Comparison of ENCODE assay signal across 3 cellular contexts in the genomic region with DNA sequence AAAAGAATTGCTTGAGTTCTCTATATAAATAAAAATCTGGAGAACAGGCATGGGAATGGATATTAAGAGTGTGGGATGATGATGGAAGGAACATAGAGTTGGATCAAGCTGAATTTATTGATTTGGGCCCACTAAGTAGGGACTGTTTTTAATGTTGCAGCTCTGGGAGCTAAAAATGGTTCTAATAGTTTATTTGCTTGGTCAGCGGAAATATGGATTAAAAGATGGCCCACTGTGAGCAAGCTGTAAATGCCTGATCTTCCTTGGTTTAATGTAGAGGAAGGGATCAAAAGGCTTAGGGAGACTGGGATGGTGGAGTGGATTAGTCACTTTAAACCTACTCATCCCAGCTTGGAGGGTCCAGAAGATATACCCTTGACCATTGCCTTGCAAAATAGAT.
TF ChIP-seq lines count a peak whose summit lies in the region.

No MANE protein-coding gene starts in this region.

TF ChIP-seq in HepG2, 621 proteins besides CTCF, POLR2A, EP300 and RAD21:
- TF ChIP-seq ZNF292 (CRISPR knock-in tag; IDR thresholded peaks at IDR 0.05; ENCODE audit: borderline replicate concordance, low read depth) (no peak), DR1 (CRISPR knock-in tag; IDR thresholded peaks at IDR 0.05) (no peak), MAFK (conservative IDR thresholded peaks at IDR 0.05 in 1 of 2, IDR thresholded peaks at IDR 0.05 in 1 of 2; ENCODE audit: low read length in 2 of 2) (peak; percentile 88 to 92), MAFF (IDR thresholded peaks at IDR 0.05; ENCODE audit: low read depth, low read length) (peak; percentile 90), KDM6A (CRISPR knock-in tag; IDR thresholded peaks at IDR 0.05; ENCODE audit: low read depth) (no peak)
- TF ChIP-seq, protein P1, sequence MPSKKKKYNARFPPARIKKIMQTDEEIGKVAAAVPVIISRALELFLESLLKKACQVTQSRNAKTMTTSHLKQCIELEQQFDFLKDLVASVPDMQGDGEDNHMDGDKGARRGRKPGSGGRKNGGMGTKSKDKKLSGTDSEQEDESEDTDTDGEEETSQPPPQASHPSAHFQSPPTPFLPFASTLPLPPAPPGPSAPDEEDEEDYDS (CRISPR knock-in tag; IDR thresholded peaks at IDR 0.05), result no peak
- TF ChIP-seq, protein P2, sequence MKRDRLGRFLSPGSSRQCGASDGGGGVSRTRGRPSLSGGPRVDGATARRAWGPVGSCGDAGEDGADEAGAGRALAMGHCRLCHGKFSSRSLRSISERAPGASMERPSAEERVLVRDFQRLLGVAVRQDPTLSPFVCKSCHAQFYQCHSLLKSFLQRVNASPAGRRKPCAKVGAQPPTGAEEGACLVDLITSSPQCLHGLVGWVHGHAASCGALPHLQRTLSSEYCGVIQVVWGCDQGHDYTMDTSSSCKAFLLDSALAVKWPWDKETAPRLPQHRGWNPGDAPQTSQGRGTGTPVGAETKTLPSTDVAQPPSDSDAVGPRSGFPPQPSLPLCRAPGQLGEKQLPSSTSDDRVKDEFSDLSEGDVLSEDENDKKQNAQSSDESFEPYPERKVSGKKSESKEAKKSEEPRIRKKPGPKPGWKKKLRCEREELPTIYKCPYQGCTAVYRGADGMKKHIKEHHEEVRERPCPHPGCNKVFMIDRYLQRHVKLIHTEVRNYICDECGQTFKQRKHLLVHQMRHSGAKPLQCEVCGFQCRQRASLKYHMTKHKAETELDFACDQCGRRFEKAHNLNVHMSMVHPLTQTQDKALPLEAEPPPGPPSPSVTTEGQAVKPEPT (CRISPR knock-in tag; IDR thresholded peaks at IDR 0.05; ENCODE audit: low read depth), result no peak
- TF ChIP-seq, protein P3, sequence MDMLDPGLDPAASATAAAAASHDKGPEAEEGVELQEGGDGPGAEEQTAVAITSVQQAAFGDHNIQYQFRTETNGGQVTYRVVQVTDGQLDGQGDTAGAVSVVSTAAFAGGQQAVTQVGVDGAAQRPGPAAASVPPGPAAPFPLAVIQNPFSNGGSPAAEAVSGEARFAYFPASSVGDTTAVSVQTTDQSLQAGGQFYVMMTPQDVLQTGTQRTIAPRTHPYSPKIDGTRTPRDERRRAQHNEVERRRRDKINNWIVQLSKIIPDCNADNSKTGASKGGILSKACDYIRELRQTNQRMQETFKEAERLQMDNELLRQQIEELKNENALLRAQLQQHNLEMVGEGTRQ (IDR thresholded peaks at IDR 0.05; ENCODE audit: low read depth, low read length), result no peak
- TF ChIP-seq, protein P3 (CRISPR knock-in tag; IDR thresholded peaks at IDR 0.05; ENCODE audit: borderline replicate concordance), result no peak
TF ChIP-seq in HepG2: peak in this region for 2.

TF ChIP-seq in IMR-90, 13 proteins besides CTCF, POLR2A, EP300 and RAD21:
- TF ChIP-seq SMC3 (IDR thresholded peaks at IDR 0.05; ENCODE audit: low read depth, low read length) (no peak), CEBPB (IDR thresholded peaks at IDR 0.05; ENCODE audit: low read depth, low read length) (no peak), BHLHE40 (IDR thresholded peaks at IDR 0.05; ENCODE audit: low read depth, low read length) (no peak), NFE2L2 (IDR thresholded peaks at IDR 0.05; ENCODE audit: low read depth, low read length) (no peak), MAFK (IDR thresholded peaks at IDR 0.05; ENCODE audit: low read depth, low read length) (peak; percentile 73)
- TF ChIP-seq, protein P4, sequence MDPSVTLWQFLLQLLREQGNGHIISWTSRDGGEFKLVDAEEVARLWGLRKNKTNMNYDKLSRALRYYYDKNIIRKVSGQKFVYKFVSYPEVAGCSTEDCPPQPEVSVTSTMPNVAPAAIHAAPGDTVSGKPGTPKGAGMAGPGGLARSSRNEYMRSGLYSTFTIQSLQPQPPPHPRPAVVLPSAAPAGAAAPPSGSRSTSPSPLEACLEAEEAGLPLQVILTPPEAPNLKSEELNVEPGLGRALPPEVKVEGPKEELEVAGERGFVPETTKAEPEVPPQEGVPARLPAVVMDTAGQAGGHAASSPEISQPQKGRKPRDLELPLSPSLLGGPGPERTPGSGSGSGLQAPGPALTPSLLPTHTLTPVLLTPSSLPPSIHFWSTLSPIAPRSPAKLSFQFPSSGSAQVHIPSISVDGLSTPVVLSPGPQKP (IDR thresholded peaks at IDR 0.05; ENCODE audit: borderline replicate concordance, low read depth, low read length), result no peak

TF ChIP-seq in K562, 482 proteins besides CTCF, POLR2A, EP300 and RAD21:
- TF ChIP-seq YBX1 (IDR thresholded peaks at IDR 0.05) (no peak), WHSC1 (IDR thresholded peaks at IDR 0.05; ENCODE audit: low read length) (no peak), PRPF4 (IDR thresholded peaks at IDR 0.05; ENCODE audit: insufficient read depth, low read depth, low read length, poor library complexity, severe bottlenecking) (no peak), C11orf30 (IDR thresholded peaks at IDR 0.05; ENCODE audit: low read depth) (peak; percentile 13; the same call in 1 of the 2 replicates), FOXJ3 (CRISPR knock-in tag; IDR thresholded peaks at IDR 0.05) (no peak), KDM4B (IDR thresholded peaks at IDR 0.05; ENCODE audit: borderline replicate concordance in 2 of 2, low read depth in 1 of 2) (no peak), MAFG (tag; conservative IDR thresholded peaks at IDR 0.05) (peak; percentile 27; the same call in 1 of the 2 replicates), ZNF316 (IDR thresholded peaks at IDR 0.05) (peak; percentile 34; the same call in 1 of the 2 replicates), MAFF (IDR thresholded peaks at IDR 0.05; ENCODE audit: low read length) (peak; percentile 45), ZNF589 (CRISPR knock-in tag; IDR thresholded peaks at IDR 0.05; ENCODE audit: low read depth) (no peak)
- TF ChIP-seq, protein P5, sequence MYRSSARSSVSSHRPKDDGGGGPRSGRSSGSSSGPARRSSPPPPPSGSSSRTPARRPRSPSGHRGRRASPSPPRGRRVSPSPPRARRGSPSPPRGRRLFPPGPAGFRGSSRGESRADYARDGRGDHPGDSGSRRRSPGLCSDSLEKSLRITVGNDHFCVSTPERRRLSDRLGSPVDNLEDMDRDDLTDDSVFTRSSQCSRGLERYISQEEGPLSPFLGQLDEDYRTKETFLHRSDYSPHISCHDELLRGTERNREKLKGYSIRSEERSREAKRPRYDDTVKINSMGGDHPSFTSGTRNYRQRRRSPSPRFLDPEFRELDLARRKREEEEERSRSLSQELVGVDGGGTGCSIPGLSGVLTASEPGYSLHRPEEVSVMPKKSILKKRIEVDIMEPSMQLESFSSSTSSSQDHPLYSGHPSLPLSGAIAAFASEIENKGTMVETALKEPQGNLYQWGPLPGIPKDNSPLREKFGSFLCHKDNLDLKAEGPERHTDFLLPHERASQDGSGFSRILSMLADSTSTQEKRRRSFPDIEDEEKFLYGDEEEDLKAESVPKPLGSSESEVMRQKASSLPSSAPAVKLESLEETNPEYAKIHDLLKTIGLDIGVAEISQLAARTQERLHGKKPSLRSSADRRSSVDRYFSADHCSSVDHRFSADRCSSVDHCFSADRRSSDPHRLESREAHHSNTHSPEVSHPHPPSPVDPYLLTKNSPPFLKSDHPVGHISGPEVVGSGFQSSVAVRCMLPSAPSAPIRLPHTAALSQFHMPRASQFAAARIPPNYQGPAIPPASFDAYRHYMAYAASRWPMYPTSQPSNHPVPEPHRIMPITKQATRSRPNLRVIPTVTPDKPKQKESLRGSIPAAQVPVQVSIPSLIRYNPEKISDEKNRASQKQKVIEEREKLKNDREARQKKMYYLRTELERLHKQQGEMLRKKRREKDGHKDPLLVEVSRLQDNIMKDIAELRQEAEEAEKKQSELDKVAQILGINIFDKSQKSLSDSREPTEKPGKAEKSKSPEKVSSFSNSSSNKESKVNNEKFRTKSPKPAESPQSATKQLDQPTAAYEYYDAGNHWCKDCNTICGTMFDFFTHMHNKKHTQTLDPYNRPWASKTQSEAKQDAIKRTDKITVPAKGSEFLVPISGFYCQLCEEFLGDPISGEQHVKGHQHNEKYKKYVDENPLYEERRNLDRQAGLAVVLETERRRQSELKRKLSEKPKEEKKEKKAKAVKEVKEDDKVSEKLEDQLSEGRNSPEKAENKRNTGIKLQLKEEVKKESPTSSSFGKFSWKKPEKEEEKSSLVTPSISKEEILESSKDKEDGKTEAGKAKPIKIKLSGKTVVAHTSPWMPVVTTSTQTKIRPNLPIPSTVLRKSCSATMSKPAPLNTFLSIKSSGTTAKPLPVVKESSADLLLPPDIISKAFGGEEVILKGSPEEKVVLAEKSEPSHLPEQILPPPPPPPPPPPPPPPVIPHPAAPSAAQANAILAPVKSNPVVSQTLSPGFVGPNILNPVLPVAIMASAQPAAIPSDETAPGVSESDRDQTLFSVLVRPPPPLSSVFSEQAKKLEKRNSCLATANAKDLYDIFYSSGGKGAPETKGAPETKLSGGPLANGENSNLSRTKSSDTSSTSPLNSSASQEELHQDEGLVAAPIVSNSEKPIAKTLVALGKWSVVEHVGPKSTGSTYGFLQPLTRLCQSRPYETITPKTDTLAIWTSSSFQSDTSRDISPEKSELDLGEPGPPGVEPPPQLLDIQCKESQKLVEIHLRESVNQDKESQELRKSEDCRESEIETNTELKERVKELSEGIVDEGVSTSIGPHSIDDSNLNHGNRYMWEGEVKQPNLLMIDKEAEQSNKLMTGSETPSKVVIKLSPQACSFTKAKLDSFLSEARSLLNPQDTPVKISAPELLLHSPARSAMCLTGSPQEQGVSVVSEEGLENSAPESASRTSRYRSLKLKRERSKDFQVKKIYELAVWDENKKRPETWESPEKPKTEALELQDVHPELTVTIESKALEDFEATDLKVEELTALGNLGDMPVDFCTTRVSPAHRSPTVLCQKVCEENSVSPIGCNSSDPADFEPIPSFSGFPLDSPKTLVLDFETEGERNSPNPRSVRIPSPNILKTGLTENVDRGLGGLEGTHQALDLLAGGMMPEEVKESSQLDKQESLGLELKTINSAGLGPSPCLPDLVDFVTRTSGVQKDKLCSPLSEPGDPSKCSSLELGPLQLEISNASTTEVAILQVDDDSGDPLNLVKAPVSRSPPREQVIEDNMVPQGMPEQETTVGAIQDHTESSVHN (IDR thresholded peaks at IDR 0.05; ENCODE audit: borderline replicate concordance in 1 of 2, low read depth in 1 of 2), result no peak
